In the genomic region with DNA sequence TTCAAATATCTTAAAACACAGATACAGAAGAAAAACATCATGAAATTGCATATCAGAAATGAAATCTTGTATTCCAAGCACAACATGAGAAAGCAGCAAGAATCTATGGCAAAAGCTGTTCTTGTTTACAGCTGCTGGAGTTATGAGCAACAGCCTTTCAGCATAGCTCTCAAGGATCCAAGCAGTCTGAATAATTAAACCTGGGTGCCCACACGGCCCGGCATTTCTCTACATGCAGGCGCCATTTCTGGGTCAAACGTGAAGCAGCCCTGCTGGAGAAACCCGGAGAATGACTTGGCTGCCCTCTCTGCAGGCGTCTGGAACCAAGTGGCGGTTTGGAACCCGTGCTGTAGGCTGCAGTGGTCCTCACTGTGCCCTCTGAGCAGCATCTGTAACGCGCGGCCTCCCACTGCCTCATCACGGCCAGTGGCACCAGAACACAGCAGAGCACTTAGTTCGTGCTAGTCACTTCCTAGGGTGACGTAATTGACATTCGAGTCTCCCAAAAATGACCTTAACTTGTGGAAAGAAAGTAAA, we compare ENCODE assay signal across 16 cellular contexts.
DNase-seq lines count a peak whose midpoint lies in the region; ATAC-seq and TF ChIP-seq lines count a peak whose summit lies in the region.
"Had no signal": no experiment of that assay in that cellular context is flagged by ENCODE, and none has a peak within 500 bp of the region (broad histone marks: within the 10 kb centered on the region; RNA-seq: fewer than 3 reads in every experiment).

No MANE protein-coding gene starts in this region.

- H3K4me1 ChIP-seq in SK-N-SH (ENCODE audit: control insufficient read depth in 1 of 2, insufficient read depth in 2 of 2, low read depth in 1 of 2, low read length in 1 of 2) (peaks cover 0 to 24% of the 10 kb centered on the region in 2 experiments; a peak in 1 of 4 replicates), Panc1 (ENCODE audit: control insufficient read depth, insufficient read depth, low read length) (no peaks in the 10 kb centered on the region), neuronal stem cell (ENCODE audit: control insufficient read depth in 2 of 2, insufficient read depth in 1 of 2, low read depth in 1 of 2, low read length in 2 of 2) (peaks cover 0 to 3% of the 10 kb centered on the region in 2 donors), ascending aorta (no peaks in the 10 kb centered on the region)

- no peaks in the 10 kb centered on the region for H3K79me2 ChIP-seq in SK-N-SH (ENCODE audit: insufficient read depth)

- no peaks in the 10 kb centered on the region for H3K79me1 ChIP-seq in neuronal stem cell (ENCODE audit: low read depth, low read length)

- POLR2A ChIA-PET in SK-N-SH (lab: Yijun Ruan, JAX) = no interaction called here
- POLR2A ChIA-PET in Panc1 (lab: Charles Lee) = no interaction called here

- H2BK5ac ChIP-seq in neuronal stem cell (ENCODE audit: low read length) = no peak overlapping the region

- no peaks in the 10 kb centered on the region for H3F3A ChIP-seq in SK-N-SH (replicated peaks; ENCODE audit: insufficient read depth)

- H3K4me2 ChIP-seq in SK-N-SH (no peak overlapping the region), neuronal stem cell (ENCODE audit: insufficient read depth, low read length, poor library complexity, severe bottlenecking) (no peak overlapping the region)
- H3K4me2 ChIP-seq: BLaER1 had no signal

- no peak overlapping the region for H2BK120ac ChIP-seq in neuronal stem cell (ENCODE audit: low read depth, low read length)

- no peak overlapping the region for H3K14ac ChIP-seq in neuronal stem cell (ENCODE audit: low read length)

- DNase-seq in SK-N-SH (peak; percentile 59), Panc1 (ENCODE audit: low read depth, low spot score) (no peak), dedifferentiated amniotic fluid mesenchymal stem cell (ENCODE audit: extremely low spot score) (peak; percentile 9), neuronal stem cell (ENCODE audit: low spot score) (no peak), NCI-H1417 treated with DMSO at 0.1 percent for 48 hours (lab: John Stamatoyannopoulos, UW) (no peak), ascending aorta (ENCODE audit: low spot score in 2 of 2) (no peak), A172 (ENCODE audit: low spot score) (no peak)
- DNase-seq: AML-193; CD4-positive, CD25-positive, alpha-beta regulatory T cell; DMS53; GF-D8; HCEC 1CT; HFFc6 had no signal

- no peaks in the 10 kb centered on the region for H3K27me3 ChIP-seq in SK-N-SH (ENCODE audit: insufficient read depth)
- no peaks in the 10 kb centered on the region for H3K27me3 ChIP-seq in Panc1 (ENCODE audit: control insufficient read depth, insufficient read depth, low read length)
- H3K27me3 ChIP-seq in neuronal stem cell (ENCODE audit: control insufficient read depth in 3 of 3, insufficient read depth in 3 of 3, low read depth in 1 of 3, low read length in 3 of 3) = no peaks in the 10 kb centered on the region
- no peaks in the 10 kb centered on the region for H3K27me3 ChIP-seq in ascending aorta
- H3K27me3 ChIP-seq: BLaER1 had no signal

- no peak overlapping the region for H2AK5ac ChIP-seq in neuronal stem cell (ENCODE audit: low read depth, low read length)

- H3K9me3 ChIP-seq in SK-N-SH = no peaks in the 10 kb centered on the region
- no peaks in the 10 kb centered on the region for H3K9me3 ChIP-seq in Panc1 (ENCODE audit: control insufficient read depth, insufficient read depth, low read depth, low read length)
- H3K9me3 ChIP-seq in neuronal stem cell (replicated peaks in 1 of 2; ENCODE audit: control insufficient read depth in 2 of 2, insufficient read depth in 1 of 2, low read depth in 1 of 2, low read length in 2 of 2) = no peaks in the 10 kb centered on the region
- no peaks in the 10 kb centered on the region for H3K9me3 ChIP-seq in ascending aorta
- H3K9me3 ChIP-seq: BLaER1 had no signal

- H3K4me3 ChIP-seq in SK-N-SH (ENCODE audit: low read depth in 2 of 2, low read length in 1 of 2) (no peak overlapping the region), Panc1 (ENCODE audit: low read depth in 2 of 2, low read length in 2 of 2) (no peak overlapping the region), neuronal stem cell (ENCODE audit: low read length in 2 of 2) (no peak overlapping the region), ascending aorta (no peak overlapping the region)
- H3K4me3 ChIP-seq: BLaER1 had no signal

- H4K91ac ChIP-seq in neuronal stem cell (ENCODE audit: low read depth, low read length, poor library complexity) = no peak overlapping the region

- intact Hi-C loops in Panc1 (cut with micrococcal nuclease; ENCODE audit: unreplicated experiment) = no loop called here
- intact Hi-C loops in ascending aorta (cut with DNase I) = no loop called here

- no peak overlapping the region for H3K4ac ChIP-seq in neuronal stem cell (ENCODE audit: low read length)

- no peak overlapping the region for H2BK15ac ChIP-seq in neuronal stem cell (ENCODE audit: low read length)

- H2AFZ ChIP-seq in SK-N-SH (ENCODE audit: low read depth) (no peak overlapping the region), neuronal stem cell (ENCODE audit: low read length) (no peak overlapping the region)

- H3K18ac ChIP-seq in neuronal stem cell (ENCODE audit: low read length) = peak overlapping the region; percentile 60

- no peak for TF ChIP-seq RAD21 in SK-N-SH (IDR thresholded peaks at IDR 0.05; ENCODE audit: low read length)

- in situ Hi-C loops in Panc1 (cut with HindIII; ENCODE audit: low pct_unique_long_range_greater_than_20kb, low sequenced_read_pairs) = no loop called here

- no peak for TF ChIP-seq CTCF in SK-N-SH (IDR thresholded peaks at IDR 0.05)
- TF ChIP-seq CTCF in Panc1 (IDR thresholded peaks at IDR 0.05) = no peak
- TF ChIP-seq CTCF in ascending aorta (IDR thresholded peaks at IDR 0.05) = no peak

- H3K27ac ChIP-seq in SK-N-SH (ENCODE audit: low read depth in 2 of 2, low read length in 1 of 2) = peak overlapping the region in 1 of 2 experiments; percentile 55; a peak in 1 of 4 replicates
- no peak overlapping the region for H3K27ac ChIP-seq in Panc1 (ENCODE audit: low read length)
- no peak overlapping the region for H3K27ac ChIP-seq in neuronal stem cell (replicated peaks; ENCODE audit: low read length)
- no peak overlapping the region for H3K27ac ChIP-seq in ascending aorta
- H3K27ac ChIP-seq: 22Rv1, BLaER1 had no signal

- H4K8ac ChIP-seq in neuronal stem cell (ENCODE audit: low read depth, low read length) = no peak overlapping the region

- ATAC-seq in SK-N-SH treated with all-trans-retinoic acid at 6 μM for 48 hours = no peak
- peak; percentile 34; the same call in 1 of the 2 replicates for ATAC-seq in Panc1

- BruUV-seq in Panc1 (replicated peaks; lab: Mats Ljungman, UMichigan) = no TSS peak

- 29% methylated on average over 13 of the region's 15 CpGs for WGBS in SK-N-SH (ENCODE audit: low lambda C conversion rate)
- WGBS in neuronal stem cell (ENCODE audit: extremely low coverage in 2 of 2, insufficient read length in 2 of 2, insufficient replicate concordance in 1 of 2), 2 donors = no CpG with 5 or more reads among the region's 15 CpGs

- H2BK12ac ChIP-seq in neuronal stem cell (ENCODE audit: low read length) = peak overlapping the region; percentile 5

- H3K36me3 ChIP-seq in SK-N-SH (replicated peaks in 1 of 2; ENCODE audit: control insufficient read depth in 1 of 2, insufficient read depth in 2 of 2, low read length in 1 of 2) = no peaks in the 10 kb centered on the region
- H3K36me3 ChIP-seq in Panc1 (ENCODE audit: control insufficient read depth, insufficient read depth, low read length) = no peaks in the 10 kb centered on the region
- no peaks in the 10 kb centered on the region for H3K36me3 ChIP-seq in neuronal stem cell (replicated peaks in 1 of 2; ENCODE audit: control insufficient read depth in 2 of 2, insufficient read depth in 2 of 2, low read length in 2 of 2)
- no peaks in the 10 kb centered on the region for H3K36me3 ChIP-seq in ascending aorta

- no peak overlapping the region for H3K9ac ChIP-seq in SK-N-SH
- no peak overlapping the region for H3K9ac ChIP-seq in neuronal stem cell (ENCODE audit: low read depth, low read length, poor library complexity)
- H3K9ac ChIP-seq: BLaER1 had no signal

- H3K9me2 ChIP-seq in SK-N-SH = no peaks in the 10 kb centered on the region

- H3K23ac ChIP-seq in neuronal stem cell (ENCODE audit: low read depth, low read length, poor library complexity) = no peak overlapping the region

- no peaks in the 10 kb centered on the region for H4K20me1 ChIP-seq in SK-N-SH (ENCODE audit: insufficient read depth)
- H4K20me1 ChIP-seq: BLaER1 had no signal

- TF ChIP-seq EP300 in SK-N-SH (IDR thresholded peaks at IDR 0.05; ENCODE audit: borderline replicate concordance in 1 of 2, low read depth in 1 of 2, low read length in 1 of 2) = no peak

- CTCF ChIA-PET in SK-N-SH (lab: Yijun Ruan, JAX) = no interaction called here
- CTCF ChIA-PET in Panc1 (lab: Charles Lee) = no interaction called here

TF ChIP-seq in SK-N-SH, 30 proteins besides CTCF, POLR2A, EP300 and RAD21 (continues in another document):
- TF ChIP-seq, protein P1, sequence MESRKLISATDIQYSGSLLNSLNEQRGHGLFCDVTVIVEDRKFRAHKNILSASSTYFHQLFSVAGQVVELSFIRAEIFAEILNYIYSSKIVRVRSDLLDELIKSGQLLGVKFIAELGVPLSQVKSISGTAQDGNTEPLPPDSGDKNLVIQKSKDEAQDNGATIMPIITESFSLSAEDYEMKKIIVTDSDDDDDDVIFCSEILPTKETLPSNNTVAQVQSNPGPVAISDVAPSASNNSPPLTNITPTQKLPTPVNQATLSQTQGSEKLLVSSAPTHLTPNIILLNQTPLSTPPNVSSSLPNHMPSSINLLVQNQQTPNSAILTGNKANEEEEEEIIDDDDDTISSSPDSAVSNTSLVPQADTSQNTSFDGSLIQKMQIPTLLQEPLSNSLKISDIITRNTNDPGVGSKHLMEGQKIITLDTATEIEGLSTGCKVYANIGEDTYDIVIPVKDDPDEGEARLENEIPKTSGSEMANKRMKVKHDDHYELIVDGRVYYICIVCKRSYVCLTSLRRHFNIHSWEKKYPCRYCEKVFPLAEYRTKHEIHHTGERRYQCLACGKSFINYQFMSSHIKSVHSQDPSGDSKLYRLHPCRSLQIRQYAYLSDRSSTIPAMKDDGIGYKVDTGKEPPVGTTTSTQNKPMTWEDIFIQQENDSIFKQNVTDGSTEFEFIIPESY (IDR thresholded peaks at IDR 0.05; ENCODE audit: borderline replicate concordance, low read depth) = no peak

TF ChIP-seq in SK-N-SH treated with all-trans-retinoic acid at 6 μM for 48 hours, 23 proteins besides CTCF, POLR2A, EP300 and RAD21:
- TF ChIP-seq ZNF8 (CRISPR knock-in tag; IDR thresholded peaks at IDR 0.05) (no peak), ESRRG (CRISPR knock-in tag; IDR thresholded peaks at IDR 0.05) (no peak), ZFP30 (CRISPR knock-in tag; IDR thresholded peaks at IDR 0.05) (no peak), ISL1 (CRISPR knock-in tag; IDR thresholded peaks at IDR 0.05) (no peak), BACH2 (CRISPR knock-in tag; IDR thresholded peaks at IDR 0.05; ENCODE audit: borderline replicate concordance) (no peak), ZFP3 (CRISPR knock-in tag; IDR thresholded peaks at IDR 0.05) (no peak)

Comparison
In these comparisons a context has a peak if more than half of its experiments do, and no peak if none do; other contexts are left out.
1. DNase-seq: peak in SK-N-SH (single experiment) and dedifferentiated amniotic fluid mesenchymal stem cell (single experiment); none in Panc1 (single experiment), neuronal stem cell (single experiment), NCI-H1417 treated with DMSO at 0.1 percent for 48 hours (single experiment), ascending aorta (0 of 2) and A172 (single experiment).